8 cellular contexts compared by ENCODE assay signal in genomic region chr4:186067757-186068385, GRCh38. TPM values are rescaled to one million over a fixed set of nuclear protein-coding genes. Genes with fewer than 3 reads are reported as not detected.
DNase-seq lines count a peak whose midpoint lies in the region; ATAC-seq and TF ChIP-seq lines count a peak whose summit lies in the region.

No MANE protein-coding gene starts in this region.

- peak; percentile 80 for ATAC-seq in GM19468 (IDR thresholded peaks at IDR 0.05; ENCODE audit: extremely low read depth, unreplicated experiment)

- H3K27me3 ChIP-seq in SJCRH30 (no peaks in the 10 kb centered on the region), kidney epithelial cell (ENCODE audit: control insufficient read depth, insufficient read depth, low read length) (no peaks in the 10 kb centered on the region)

- H3K4me3 ChIP-seq in SJCRH30 (peak overlapping the region; percentile 47), kidney epithelial cell (ENCODE audit: low read depth, low read length) (no peak overlapping the region)

- TF ChIP-seq CTCF in kidney epithelial cell (IDR thresholded peaks at IDR 0.05; ENCODE audit: insufficient read depth, low read length, poor library complexity, severe bottlenecking): peak; percentile 71

- no peak overlapping the region for H3K27ac ChIP-seq in SJCRH30

- DNase-seq in DMS79 (lab: John Stamatoyannopoulos, UW) (peak; percentile 0), HS-5 (ENCODE audit: low read depth) (peak; percentile 22), SJCRH30 (peak; percentile 27 to 66), T47D (ENCODE audit: low read depth in 1 of 2, low spot score in 1 of 2) (peak; percentile 21 to 83), kidney epithelial cell (ENCODE audit: low read depth) (peak; percentile 45), NCI-H446 (lab: John Stamatoyannopoulos, UW) (no peak)
- DNase-seq in stimulated activated CD4-positive, alpha-beta T cell treated with anti-CD3 and anti-CD28 coated beads, TNF-alpha, amount 100 ng/mL, for 1 hour (ENCODE audit: low read depth in 3 of 3, low spot score in 1 of 3): peak in 2 of 3 donors; percentile 4 to 10

- H3K36me3 ChIP-seq in SJCRH30: no peaks in the 10 kb centered on the region
- H3K36me3 ChIP-seq in kidney epithelial cell (ENCODE audit: control insufficient read depth, insufficient read depth, low read length): no peaks in the 10 kb centered on the region

- H3K4me1 ChIP-seq in SJCRH30: no peaks in the 10 kb centered on the region

- no peaks in the 10 kb centered on the region for H3K9me3 ChIP-seq in SJCRH30 (replicated peaks)

- in situ Hi-C loops in T47D (cut with HindIII; ENCODE audit: low pct_unique_long_range_greater_than_20kb, low sequenced_read_pairs): no loop called here

RNA-seq across cellular contexts. Expression of gene TLR3, which starts 1.1 kb away (rescaled TPM):
- not detected in 2 replicates for total RNA-seq in SJCRH30 (2014; rRNA removed; shearing (Covaris generic))
- total RNA-seq in kidney epithelial cell: 5.8 and 7.6 TPM in 2 replicates

RNA-seq across cellular contexts. Expression of gene FAM149A, which starts 36.6 kb away (rescaled TPM):
- total RNA-seq in SJCRH30 (2014; rRNA removed; shearing (Covaris generic)): 0.13 and 0.53 TPM in 2 replicates
- 22.2 and 22.9 TPM in 2 replicates for total RNA-seq in kidney epithelial cell

Comparison
In these comparisons a context has a peak if more than half of its experiments do, and no peak if none do; other contexts are left out.
1. DNase-seq: peak in DMS79 (single experiment), HS-5 (single experiment), SJCRH30 (2 of 2), T47D (2 of 2), kidney epithelial cell (single experiment) and stimulated activated CD4-positive, alpha-beta T cell treated with anti-CD3 and anti-CD28 coated beads, TNF-alpha, amount 100 ng/mL, for 1 hour (2 of 3); none in NCI-H446 (0 of 2).
2. RNA of gene FAM149A, which starts 36.6 kb away (total RNA-seq): 22.2 to 22.9 TPM in kidney epithelial cell; 0.13 to 0.53 TPM in SJCRH30; every median in the first group is over 10 times any median in the second.